In genomic region chr14:78232666-78233065, GRCh38 we compare ENCODE assay signal across 14 cellular contexts.
"Had no signal": no experiment of that assay in that cellular context is flagged by ENCODE, and none has a peak within 500 bp of the region (broad histone marks: within the 10 kb centered on the region; RNA-seq: fewer than 3 reads in every experiment).

No MANE protein-coding gene starts in this region.

- H3K9me3 Mint-ChIP-seq: activated CD4-positive, alpha-beta T cell treated with anti-CD3 and anti-CD28 coated beads, Interleukin-2, amount 10 ng/mL, durations not matched to agents 7 days and 5 days; activated T-cell treated with anti-CD3 and anti-CD28 coated beads, Interleukin-2, amount 50 U/mL, for 72 hours; stimulated activated effector memory CD8-positive, alpha-beta T cell treated with anti-CD3 and anti-CD28 coated beads, Interleukin-12 subunit alpha, Interleukin-12 subunit beta, amount 100 ng/mL, for 72 hours had no signal

- H3K36me3 Mint-ChIP-seq: activated naive CD8-positive, alpha-beta T cell; naive B cell; stimulated activated effector memory CD8-positive, alpha-beta T cell treated with anti-CD3 and anti-CD28 coated beads, Interleukin-12 subunit alpha, Interleukin-12 subunit beta, amount 100 ng/mL, for 72 hours had no signal

- ATAC-seq: activated T-cell treated with anti-CD3 and anti-CD28 coated beads, Interleukin-2, amount 50 U/mL, for 72 hours; stimulated activated effector memory CD8-positive, alpha-beta T cell treated with anti-CD3 and anti-CD28 coated beads, Interleukin-12 subunit alpha, Interleukin-12 subunit beta, amount 100 ng/mL, for 72 hours had no signal

- H3K4me3 Mint-ChIP-seq: activated CD4-positive, alpha-beta T cell treated with anti-CD3 and anti-CD28 coated beads, Interleukin-2, amount 10 ng/mL, durations not matched to agents 7 days and 5 days; activated naive CD8-positive, alpha-beta T cell; activated T-cell treated with anti-CD3 and anti-CD28 coated beads, Interleukin-2, amount 50 U/mL, for 72 hours; naive B cell; stimulated activated effector memory CD8-positive, alpha-beta T cell treated with anti-CD3 and anti-CD28 coated beads, Interleukin-12 subunit alpha, Interleukin-12 subunit beta, amount 100 ng/mL, for 72 hours had no signal

- H3K4me1 Mint-ChIP-seq: activated CD4-positive, alpha-beta T cell treated with anti-CD3 and anti-CD28 coated beads, Interleukin-2, amount 10 ng/mL, durations not matched to agents 7 days and 5 days; naive B cell; stimulated activated effector memory CD8-positive, alpha-beta T cell treated with anti-CD3 and anti-CD28 coated beads, Interleukin-12 subunit alpha, Interleukin-12 subunit beta, amount 100 ng/mL, for 72 hours had no signal

- DNase-seq: activated CD4-positive, alpha-beta T cell treated with anti-CD3 and anti-CD28 coated beads, Interleukin-2, amount 10 ng/mL, durations not matched to agents 7 days and 5 days; activated CD4-positive, CD25-positive, alpha-beta regulatory T cell; activated CD8-positive, alpha-beta memory T cell treated with anti-CD3 and anti-CD28 coated beads, Interleukin-2, amount 50 U/mL, for 48 hours; activated gamma-delta T cell; activated T-cell treated with anti-CD3 and anti-CD28 coated beads, Interleukin-2, amount 50 U/mL, for 72 hours; amniotic stem cell; caudate nucleus; esophagus squamous epithelium; hippocampal formation; left ventricle myocardium inferior; naive B cell; thyroid gland had no signal

- H3K27me3 Mint-ChIP-seq: activated CD4-positive, alpha-beta T cell treated with anti-CD3 and anti-CD28 coated beads, Interleukin-2, amount 10 ng/mL, durations not matched to agents 7 days and 5 days had no signal

- H3K27ac Mint-ChIP-seq: activated CD4-positive, alpha-beta T cell treated with anti-CD3 and anti-CD28 coated beads, Interleukin-2, amount 10 ng/mL, durations not matched to agents 7 days and 5 days; activated naive CD8-positive, alpha-beta T cell; activated T-cell treated with anti-CD3 and anti-CD28 coated beads, Interleukin-2, amount 50 U/mL, for 72 hours; stimulated activated effector memory CD8-positive, alpha-beta T cell treated with anti-CD3 and anti-CD28 coated beads, Interleukin-12 subunit alpha, Interleukin-12 subunit beta, amount 100 ng/mL, for 72 hours had no signal
